Comparison of ENCODE assay signal across 17 cellular contexts in genomic region chr2:111633139-111633538, GRCh38.
DNase-seq lines count a peak whose midpoint lies in the region; ATAC-seq and TF ChIP-seq lines count a peak whose summit lies in the region.
"Had no signal": no experiment of that assay in that cellular context is flagged by ENCODE, and none has a peak within 500 bp of the region (broad histone marks: within the 10 kb centered on the region; RNA-seq: fewer than 3 reads in every experiment).

No MANE protein-coding gene starts in this region.

- peak overlapping the region; percentile 64 for H4K91ac ChIP-seq in mesenchymal stem cell (ENCODE audit: low read length)

- H3K18ac ChIP-seq in mesenchymal stem cell (ENCODE audit: low read depth in 1 of 2, low read length in 2 of 2): peak overlapping the region in 1 of 2 experiments; percentile 80

- H3K9me3 ChIP-seq in DND-41 (ENCODE audit: insufficient read depth, low read length, severe bottlenecking): peaks cover 16% of the 10 kb centered on the region
- H3K9me3 ChIP-seq in mesenchymal stem cell (ENCODE audit: control insufficient read depth, low read length): peaks cover 16% of the 10 kb centered on the region

- no peak overlapping the region for H3K14ac ChIP-seq in mesenchymal stem cell (ENCODE audit: low read length in 2 of 2)

- no peak overlapping the region for H2BK5ac ChIP-seq in mesenchymal stem cell (ENCODE audit: low read depth, low read length, poor library complexity, severe bottlenecking)

- 94% methylated on average over 3 of the region's 3 CpGs for WGBS in mesenchymal stem cell

- peaks cover 26% of the 10 kb centered on the region for H3K4me1 Mint-ChIP-seq in CD14-positive monocyte
- H3K4me1 Mint-ChIP-seq in activated CD8-positive, alpha-beta T cell treated with anti-CD3 and anti-CD28 coated beads, Interleukin-2, amount 10 ng/mL, durations not matched to agents 7 days and 5 days (ENCODE audit: low read depth): peaks cover 29% of the 10 kb centered on the region
- H3K4me1 Mint-ChIP-seq: IgD-negative memory B cell had no signal

- ATAC-seq in DND-41 (ENCODE audit: insufficient read depth, low read depth) (no peak; the same call in 2 of the 3 replicates), foreskin keratinocyte (no peak), HG02981 (IDR thresholded peaks at IDR 0.05; ENCODE audit: unreplicated experiment) (no peak)
- ATAC-seq in activated CD8-positive, alpha-beta T cell treated with anti-CD3 and anti-CD28 coated beads, Interleukin-2, amount 10 ng/mL, durations not matched to agents 7 days and 5 days: no peak
- ATAC-seq: body of pancreas had no signal

- H3K9ac ChIP-seq in DND-41 (ENCODE audit: low read depth, low read length): peak overlapping the region; percentile 51
- no peak overlapping the region for H3K9ac ChIP-seq in mesenchymal stem cell (ENCODE audit: low read length)
- H3K9ac ChIP-seq: GM23248 had no signal

- intact Hi-C loops in CD14-positive monocyte (cut with micrococcal nuclease): loop anchor here (5.0 to 10.0 kb wide), 2 partner anchors 62 to 64 kb away; no protein-coding TSS in a partner anchor

- H2BK120ac ChIP-seq in mesenchymal stem cell (ENCODE audit: low read depth, low read length): peak overlapping the region; percentile 27

- no peaks in the 10 kb centered on the region for H3K79me1 ChIP-seq in mesenchymal stem cell (replicated peaks; ENCODE audit: low read length, poor library complexity, severe bottlenecking)

- H3K79me2 ChIP-seq in DND-41 (ENCODE audit: insufficient read depth, low read length): no peaks in the 10 kb centered on the region

- no peaks in the 10 kb centered on the region for H4K20me1 ChIP-seq in DND-41 (ENCODE audit: insufficient read depth, low read length)

- H3K27ac ChIP-seq in DND-41 (ENCODE audit: low read length) (peak overlapping the region; percentile 90), mesenchymal stem cell (ENCODE audit: low read length, poor library complexity, severe bottlenecking) (no peak overlapping the region), foreskin keratinocyte (no peak overlapping the region), coronary artery (no peak overlapping the region)
- H3K27ac ChIP-seq: body of pancreas, GM23248, tibial nerve had no signal

- H2BK15ac ChIP-seq in mesenchymal stem cell (ENCODE audit: low read depth, poor library complexity, severe bottlenecking): no peak overlapping the region

- peak overlapping the region in 1 of 2 experiments; percentile 69 for H2BK12ac ChIP-seq in mesenchymal stem cell (ENCODE audit: low read length in 2 of 2)

- H3K4me3 ChIP-seq in DND-41 (ENCODE audit: low read depth in 1 of 2, low read length in 2 of 2) (peak overlapping the region in 1 of 2 experiments; percentile 25; a peak in 1 of 4 replicates), mesenchymal stem cell (ENCODE audit: insufficient read depth in 1 of 2, low read depth in 1 of 2, low read length in 2 of 2) (no peak overlapping the region), coronary artery (no peak overlapping the region)
- H3K4me3 ChIP-seq: body of pancreas, GM23248, skin epidermis, tibial nerve had no signal

- CTCF ChIA-PET in activated CD8-positive, alpha-beta T cell treated with anti-CD3 and anti-CD28 coated beads, Interleukin-2, amount 10 ng/mL, durations not matched to agents 7 days and 5 days (lab: Charles Lee): interaction anchor here (1.7 kb wide), 1 partner anchor 9 kb away, joined by 7 read pairs; no protein-coding TSS in a partner anchor

- H2AK5ac ChIP-seq in mesenchymal stem cell (ENCODE audit: low read length, severe bottlenecking): no peak overlapping the region

- peak overlapping the region; percentile 85 to 91 (median 88) for H3K27ac Mint-ChIP-seq in CD14-positive monocyte
- H3K27ac Mint-ChIP-seq in activated CD8-positive, alpha-beta T cell treated with anti-CD3 and anti-CD28 coated beads, Interleukin-2, amount 10 ng/mL, durations not matched to agents 7 days and 5 days: peak overlapping the region; percentile 87
- H3K27ac Mint-ChIP-seq: IgD-negative memory B cell had no signal

- peak overlapping the region; percentile 24 to 69 for H3K4me3 Mint-ChIP-seq in CD14-positive monocyte
- peak overlapping the region; percentile 52 for H3K4me3 Mint-ChIP-seq in activated CD8-positive, alpha-beta T cell treated with anti-CD3 and anti-CD28 coated beads, Interleukin-2, amount 10 ng/mL, durations not matched to agents 7 days and 5 days
- H3K4me3 Mint-ChIP-seq: IgD-negative memory B cell had no signal

- peaks cover 12 to 32% (median 26%) of the 10 kb centered on the region in 7 donors for H3K9me3 Mint-ChIP-seq in CD14-positive monocyte
- peaks cover 6% of the 10 kb centered on the region for H3K9me3 Mint-ChIP-seq in activated CD8-positive, alpha-beta T cell treated with anti-CD3 and anti-CD28 coated beads, Interleukin-2, amount 10 ng/mL, durations not matched to agents 7 days and 5 days (ENCODE audit: insufficient read depth)

- H3K4ac ChIP-seq in mesenchymal stem cell (ENCODE audit: low read depth in 1 of 2, low read length in 2 of 2): peak overlapping the region in 1 of 2 experiments; percentile 90

- H3K27me3 Mint-ChIP-seq in CD14-positive monocyte (ENCODE audit: low read depth in 3 of 3): no peaks in the 10 kb centered on the region
- H3K27me3 Mint-ChIP-seq in activated CD8-positive, alpha-beta T cell treated with anti-CD3 and anti-CD28 coated beads, Interleukin-2, amount 10 ng/mL, durations not matched to agents 7 days and 5 days (ENCODE audit: low read depth): peaks cover 8% of the 10 kb centered on the region
- H3K27me3 Mint-ChIP-seq: IgD-negative memory B cell had no signal

- H3K27me3 ChIP-seq in DND-41 (ENCODE audit: insufficient read depth, low read length, poor library complexity) (no peaks in the 10 kb centered on the region), mesenchymal stem cell (ENCODE audit: control insufficient read depth in 1 of 2, insufficient read depth in 1 of 2, low read length in 2 of 2) (no peaks in the 10 kb centered on the region), foreskin keratinocyte (no peaks in the 10 kb centered on the region)
- H3K27me3 ChIP-seq: body of pancreas, tibial nerve had no signal

- H3K4me2 ChIP-seq in DND-41 (ENCODE audit: insufficient read depth, low read length) (peak overlapping the region; percentile 50), mesenchymal stem cell (ENCODE audit: low read length, poor library complexity, severe bottlenecking) (no peak overlapping the region)

- no peak overlapping the region for H4K8ac ChIP-seq in mesenchymal stem cell (ENCODE audit: low read length)

- POLR2A ChIA-PET in activated CD8-positive, alpha-beta T cell treated with anti-CD3 and anti-CD28 coated beads, Interleukin-2, amount 10 ng/mL, durations not matched to agents 7 days and 5 days (lab: Charles Lee): no interaction called here

- H3K23ac ChIP-seq in mesenchymal stem cell (ENCODE audit: low read length in 2 of 2): no peak overlapping the region

- DNase-seq in CD14-positive monocyte (ENCODE audit: low spot score) (no peak), DND-41 (no peak), mesenchymal stem cell (peak; percentile 19), foreskin keratinocyte (no peak), coronary artery (ENCODE audit: low spot score) (no peak)
- peak; percentile 14 for DNase-seq in activated CD8-positive, alpha-beta T cell treated with anti-CD3 and anti-CD28 coated beads, Interleukin-2, amount 10 ng/mL, durations not matched to agents 7 days and 5 days
- DNase-seq: activated gamma-delta T cell; body of pancreas; DMS79; GM23248; NCI-H146; NCI-H82; stimulated activated naive CD4-positive, alpha-beta T cell treated with Interleukin-2 at 50 U/mL for 16 hours had no signal

- H3K36me3 Mint-ChIP-seq in CD14-positive monocyte: peaks cover 11 to 12% of the 10 kb centered on the region in 2 donors
- peaks cover 31% of the 10 kb centered on the region for H3K36me3 Mint-ChIP-seq in activated CD8-positive, alpha-beta T cell treated with anti-CD3 and anti-CD28 coated beads, Interleukin-2, amount 10 ng/mL, durations not matched to agents 7 days and 5 days (ENCODE audit: low read depth)

- TF ChIP-seq CTCF in CD14-positive monocyte (IDR thresholded peaks at IDR 0.05): no peak
- no peak for TF ChIP-seq CTCF in DND-41 (IDR thresholded peaks at IDR 0.05; ENCODE audit: borderline replicate concordance, extremely low read depth, low read length, poor library complexity, severe bottlenecking)
- TF ChIP-seq CTCF in foreskin keratinocyte (conservative IDR thresholded peaks at IDR 0.05): no peak
- TF ChIP-seq CTCF in coronary artery (IDR thresholded peaks at IDR 0.05): no peak

- H2AFZ ChIP-seq in DND-41 (ENCODE audit: low read depth, low read length) (peak overlapping the region; percentile 80), mesenchymal stem cell (ENCODE audit: low read depth, low read length) (no peak overlapping the region)
- H2AFZ ChIP-seq: GM23248 had no signal

- H3K36me3 ChIP-seq in DND-41 (ENCODE audit: insufficient read depth, low read length): no peaks in the 10 kb centered on the region
- no peaks in the 10 kb centered on the region for H3K36me3 ChIP-seq in mesenchymal stem cell (ENCODE audit: control insufficient read depth in 1 of 2, insufficient read depth in 2 of 2, low read depth in 1 of 2, low read length in 2 of 2)
- H3K36me3 ChIP-seq: tibial nerve had no signal

- H3K4me1 ChIP-seq in DND-41 (ENCODE audit: insufficient read depth, low read length) (peaks cover 31% of the 10 kb centered on the region), mesenchymal stem cell (ENCODE audit: control insufficient read depth, insufficient read depth, low read depth, low read length) (peaks cover 6% of the 10 kb centered on the region), foreskin keratinocyte (no peaks in the 10 kb centered on the region)
- H3K4me1 ChIP-seq: body of pancreas, tibial nerve had no signal

Comparison
In these comparisons a context has a peak if more than half of its experiments do, and no peak if none do; other contexts are left out.
1. DNase-seq: peak in activated CD8-positive, alpha-beta T cell treated with anti-CD3 and anti-CD28 coated beads, Interleukin-2, amount 10 ng/mL, durations not matched to agents 7 days and 5 days (single experiment) and mesenchymal stem cell (single experiment); none in CD14-positive monocyte (single experiment), DND-41 (single experiment), foreskin keratinocyte (0 of 2) and coronary artery (single experiment).